In the genomic region with DNA sequence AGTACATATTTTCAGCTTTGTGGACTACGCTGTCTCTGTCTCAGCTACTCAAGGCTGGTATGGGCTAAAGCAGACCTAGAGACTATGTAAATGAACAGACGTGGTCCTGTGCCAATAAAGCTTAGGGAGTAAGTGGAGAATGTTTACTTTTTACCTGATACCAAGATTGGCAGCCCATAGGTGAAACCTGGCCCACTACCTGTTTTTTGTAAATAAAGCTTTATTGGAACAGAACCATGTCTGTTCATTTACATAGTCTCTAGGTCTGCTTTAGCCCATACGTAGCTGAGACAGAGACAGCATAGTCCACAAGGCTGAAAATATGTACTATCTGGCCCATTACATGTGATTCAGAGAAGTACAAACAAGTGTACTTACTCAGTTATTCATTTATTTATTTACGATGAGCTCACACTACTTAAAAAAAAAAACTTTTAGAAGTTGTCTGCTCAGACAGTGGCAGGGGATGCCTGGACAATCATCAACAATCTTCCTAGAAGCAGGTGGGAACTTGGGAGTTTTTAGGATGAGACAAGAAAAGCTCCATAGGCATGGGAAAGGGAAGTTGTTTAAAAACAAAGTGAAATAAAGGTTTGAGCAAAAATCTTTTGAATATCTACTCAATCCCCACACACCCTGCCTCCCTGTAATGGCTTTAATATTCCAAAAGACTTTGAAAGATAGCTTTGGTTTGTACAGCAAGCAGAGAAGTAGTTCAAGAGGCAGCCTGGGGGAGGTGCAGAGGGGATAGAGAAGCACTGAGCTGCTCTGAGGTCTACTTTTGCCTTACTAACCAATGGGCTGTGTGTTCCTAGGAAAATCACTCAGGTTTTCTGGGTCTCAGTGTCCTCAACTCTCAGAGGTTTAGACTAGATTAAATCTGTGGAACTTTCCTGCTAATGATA, we compare ENCODE assay signal across 9 cellular contexts.
DNase-seq lines count a peak whose midpoint lies in the region; ATAC-seq and TF ChIP-seq lines count a peak whose summit lies in the region.
"Had no signal": no experiment of that assay in that cellular context is flagged by ENCODE, and none has a peak within 500 bp of the region (broad histone marks: within the 10 kb centered on the region; RNA-seq: fewer than 3 reads in every experiment).

No MANE protein-coding gene starts in this region.

- CTCF ChIA-PET in activated naive CD4-positive, alpha-beta T cell treated with anti-CD3 and anti-CD28 coated beads, Interleukin-2, amount 10 ng/mL, durations not matched to agents 7 days and 5 days (lab: Charles Lee): interaction anchor here (0.9 to 15.9 kb wide), 9 partner anchors 8 to 214 kb away, joined by 3 to 184 read pairs (median 4); no protein-coding TSS in a partner anchor

- intact Hi-C loops in left colon (cut with DNase I, micrococcal nuclease): no loop called here

- no peak for DNase-seq in activated naive CD4-positive, alpha-beta T cell treated with anti-CD3 and anti-CD28 coated beads, Interleukin-2, amount 10 ng/mL, durations not matched to agents 7 days and 5 days
- no peak for DNase-seq in activated naive CD4-positive, alpha-beta T cell treated with anti-CD3 and anti-CD28 coated beads, Interleukin-2, amount 50 U/mL, for 16 hours
- DNase-seq in left colon (no peak), type B pancreatic cell (ENCODE audit: extremely low spot score, unreplicated experiment) (no peak), SKM-1 (lab: John Stamatoyannopoulos, UW; ENCODE audit: unreplicated experiment) (no peak)

- H3K27ac Mint-ChIP-seq in activated naive CD4-positive, alpha-beta T cell treated with anti-CD3 and anti-CD28 coated beads, Interleukin-2, amount 10 ng/mL, durations not matched to agents 7 days and 5 days: peak overlapping the region; percentile 43
- H3K27ac Mint-ChIP-seq in activated T-helper 17 cell treated with anti-CD3 and anti-CD28 coated beads, Interleukin-2, amount 50 U/mL, for 72 hours: peak overlapping the region; percentile 24
- H3K27ac Mint-ChIP-seq in type B pancreatic cell: peak overlapping the region; percentile 84

- H3K4me1 Mint-ChIP-seq in activated naive CD4-positive, alpha-beta T cell treated with anti-CD3 and anti-CD28 coated beads, Interleukin-2, amount 10 ng/mL, durations not matched to agents 7 days and 5 days: peaks cover 99% of the 10 kb centered on the region
- H3K4me1 Mint-ChIP-seq in activated T-helper 17 cell treated with anti-CD3 and anti-CD28 coated beads, Interleukin-2, amount 50 U/mL, for 72 hours: peaks cover 78% of the 10 kb centered on the region
- peaks cover 62% of the 10 kb centered on the region for H3K4me1 Mint-ChIP-seq in type B pancreatic cell (ENCODE audit: unreplicated experiment)

- no peak for TF ChIP-seq CTCF in type B pancreatic cell (conservative IDR thresholded peaks at IDR 0.05)

- H3K4me3 Mint-ChIP-seq in activated naive CD4-positive, alpha-beta T cell treated with anti-CD3 and anti-CD28 coated beads, Interleukin-2, amount 10 ng/mL, durations not matched to agents 7 days and 5 days: no peak overlapping the region
- H3K4me3 Mint-ChIP-seq in activated T-helper 17 cell treated with anti-CD3 and anti-CD28 coated beads, Interleukin-2, amount 50 U/mL, for 72 hours: peak overlapping the region; percentile 57
- H3K4me3 Mint-ChIP-seq in type B pancreatic cell: peak overlapping the region; percentile 43

- no peaks in the 10 kb centered on the region for H3K9me3 Mint-ChIP-seq in activated naive CD4-positive, alpha-beta T cell treated with anti-CD3 and anti-CD28 coated beads, Interleukin-2, amount 10 ng/mL, durations not matched to agents 7 days and 5 days
- no peaks in the 10 kb centered on the region for H3K9me3 Mint-ChIP-seq in activated T-helper 17 cell treated with anti-CD3 and anti-CD28 coated beads, Interleukin-2, amount 50 U/mL, for 72 hours
- peaks cover 6% of the 10 kb centered on the region for H3K9me3 Mint-ChIP-seq in type B pancreatic cell

- peaks cover 57% of the 10 kb centered on the region for H3K36me3 Mint-ChIP-seq in activated naive CD4-positive, alpha-beta T cell treated with anti-CD3 and anti-CD28 coated beads, Interleukin-2, amount 10 ng/mL, durations not matched to agents 7 days and 5 days
- peaks cover 39% of the 10 kb centered on the region for H3K36me3 Mint-ChIP-seq in activated T-helper 17 cell treated with anti-CD3 and anti-CD28 coated beads, Interleukin-2, amount 50 U/mL, for 72 hours (ENCODE audit: low read depth)
- H3K36me3 Mint-ChIP-seq in type B pancreatic cell: peaks cover 19% of the 10 kb centered on the region

- H3K27me3 Mint-ChIP-seq in activated naive CD4-positive, alpha-beta T cell treated with anti-CD3 and anti-CD28 coated beads, Interleukin-2, amount 10 ng/mL, durations not matched to agents 7 days and 5 days: no peaks in the 10 kb centered on the region
- H3K27me3 Mint-ChIP-seq in activated T-helper 17 cell treated with anti-CD3 and anti-CD28 coated beads, Interleukin-2, amount 50 U/mL, for 72 hours: no peaks in the 10 kb centered on the region
- no peaks in the 10 kb centered on the region for H3K27me3 Mint-ChIP-seq in type B pancreatic cell

- ATAC-seq in activated T-helper 17 cell treated with anti-CD3 and anti-CD28 coated beads, Interleukin-2, amount 50 U/mL, for 72 hours (replicated peaks): no peak
- ATAC-seq in left colon (peak; percentile 11), HG02623 (IDR thresholded peaks at IDR 0.05; ENCODE audit: unreplicated experiment) (no peak), GM19035 (IDR thresholded peaks at IDR 0.05; ENCODE audit: unreplicated experiment) (no peak)
- ATAC-seq: SK-N-SH treated with all-trans-retinoic acid at 6 μM for 48 hours had no signal

Comparison
In these comparisons a context has a peak if more than half of its experiments do, and no peak if none do; other contexts are left out.
1. H3K27ac Mint-ChIP-seq: peak in every context shown above with its lines; median percentile 84 in type B pancreatic cell; 43 in activated naive CD4-positive, alpha-beta T cell treated with anti-CD3 and anti-CD28 coated beads, Interleukin-2, amount 10 ng/mL, durations not matched to agents 7 days and 5 days; 24 in activated T-helper 17 cell treated with anti-CD3 and anti-CD28 coated beads, Interleukin-2, amount 50 U/mL, for 72 hours.